In genomic region chr2:119254601-119255080, GRCh38 we compare ENCODE assay signal across 20 cellular contexts. TPM values are rescaled to one million over a fixed set of nuclear protein-coding genes. Genes with fewer than 3 reads are reported as not detected.
"Had no signal": no experiment of that assay in that cellular context is flagged by ENCODE, and none has a peak within 500 bp of the region (broad histone marks: within the 10 kb centered on the region; RNA-seq: fewer than 3 reads in every experiment).

No MANE protein-coding gene starts in this region.

- H3K27ac ChIP-seq: transverse colon had no signal

- ATAC-seq: activated CD4-positive, CD25-positive, alpha-beta regulatory T cell treated with anti-CD3 and anti-CD28 coated beads, Interleukin-2, amount 50 U/mL, for 24 hours; activated naive CD4-positive, alpha-beta T cell treated with anti-CD3 and anti-CD28 coated beads, Interleukin-2, amount 50 U/mL, for 72 hours; left cardiac atrium; mucosa of descending colon; naive thymus-derived CD8-positive, alpha-beta T cell; psoas muscle; sciatic nerve; stimulated activated memory B cell treated with anti-CD40 and anti-IgM and Interleukin-4, amounts not matched to agents 10 μg/mL and 1 μg/mL and 100 μg/mL, for 72 hours; T-helper 17 cell had no signal

- H3K9me3 ChIP-seq: mucosa of descending colon, psoas muscle, spleen, transverse colon had no signal

- H3K36me3 Mint-ChIP-seq: activated naive CD4-positive, alpha-beta T cell treated with anti-CD3 and anti-CD28 coated beads, Interleukin-2, amount 50 U/mL, for 72 hours; brain; naive thymus-derived CD8-positive, alpha-beta T cell; stimulated activated memory B cell treated with anti-CD40 and anti-IgM and Interleukin-4, amounts not matched to agents 10 μg/mL and 1 μg/mL and 100 μg/mL, for 72 hours had no signal

- H3K4me1 Mint-ChIP-seq: naive thymus-derived CD8-positive, alpha-beta T cell; stimulated activated memory B cell treated with anti-CD40 and anti-IgM and Interleukin-4, amounts not matched to agents 10 μg/mL and 1 μg/mL and 100 μg/mL, for 72 hours; T-helper 17 cell had no signal

- H3K4me1 ChIP-seq: spleen, transverse colon had no signal

- H3K4me3 Mint-ChIP-seq: activated T-cell treated with anti-CD3 and anti-CD28 coated beads, Interleukin-2, amount 50 U/mL, for 24 hours; brain; dendritic cell treated with granulocyte-macrophage colony-stimulating factor and Interleukin-4, amounts not matched to agents 40 ng/mL and 50 ng/mL, for 4 days; naive thymus-derived CD8-positive, alpha-beta T cell; stimulated activated memory B cell treated with anti-CD40 and anti-IgM and Interleukin-4, amounts not matched to agents 10 μg/mL and 1 μg/mL and 100 μg/mL, for 72 hours; T-helper 17 cell had no signal

- DNase-seq: activated effector memory CD4-positive, alpha-beta T cell treated with anti-CD3 and anti-CD28 coated beads, Interleukin-2, amount 50 U/mL, for 16 hours; activated T-cell treated with anti-CD3 and anti-CD28 coated beads, Interleukin-2, amount 50 U/mL, for 24 hours; amniotic stem cell; hippocampal formation; left cardiac atrium; mucosa of descending colon; naive thymus-derived CD8-positive, alpha-beta T cell; nucleus accumbens; psoas muscle; spleen; stimulated activated CD4-positive, alpha-beta T cell treated with anti-CD3 and anti-CD28 coated beads, Interleukin-1b, Interleukin-23, amount 100 ng/mL, for 48 hours; substantia nigra; T-helper 17 cell; transverse colon had no signal

- H3K27me3 Mint-ChIP-seq: brain; dendritic cell treated with granulocyte-macrophage colony-stimulating factor and Interleukin-4, amounts not matched to agents 40 ng/mL and 50 ng/mL, for 4 days; stimulated activated memory B cell treated with anti-CD40 and anti-IgM and Interleukin-4, amounts not matched to agents 10 μg/mL and 1 μg/mL and 100 μg/mL, for 72 hours had no signal

- H3K36me3 ChIP-seq: transverse colon had no signal

- H3K9me3 Mint-ChIP-seq: activated naive CD4-positive, alpha-beta T cell treated with anti-CD3 and anti-CD28 coated beads, Interleukin-2, amount 50 U/mL, for 72 hours; activated T-cell treated with anti-CD3 and anti-CD28 coated beads, Interleukin-2, amount 50 U/mL, for 24 hours; dendritic cell treated with granulocyte-macrophage colony-stimulating factor and Interleukin-4, amounts not matched to agents 40 ng/mL and 50 ng/mL, for 4 days; naive thymus-derived CD8-positive, alpha-beta T cell; stimulated activated memory B cell treated with anti-CD40 and anti-IgM and Interleukin-4, amounts not matched to agents 10 μg/mL and 1 μg/mL and 100 μg/mL, for 72 hours had no signal

- H3K27me3 ChIP-seq: spleen, transverse colon had no signal

- H3K4me3 ChIP-seq: mucosa of descending colon, psoas muscle, spleen, transverse colon had no signal

- H3K27ac Mint-ChIP-seq: activated naive CD4-positive, alpha-beta T cell treated with anti-CD3 and anti-CD28 coated beads, Interleukin-2, amount 50 U/mL, for 72 hours; activated T-cell treated with anti-CD3 and anti-CD28 coated beads, Interleukin-2, amount 50 U/mL, for 24 hours; dendritic cell treated with granulocyte-macrophage colony-stimulating factor and Interleukin-4, amounts not matched to agents 40 ng/mL and 50 ng/mL, for 4 days; stimulated activated memory B cell treated with anti-CD40 and anti-IgM and Interleukin-4, amounts not matched to agents 10 μg/mL and 1 μg/mL and 100 μg/mL, for 72 hours; T-helper 17 cell had no signal

RNA-seq across cellular contexts. Expression of gene STEAP3, which starts 31.0 kb away (rescaled TPM):
- total RNA-seq: naive thymus-derived CD8-positive, alpha-beta T cell had no signal
